In the genomic region with DNA sequence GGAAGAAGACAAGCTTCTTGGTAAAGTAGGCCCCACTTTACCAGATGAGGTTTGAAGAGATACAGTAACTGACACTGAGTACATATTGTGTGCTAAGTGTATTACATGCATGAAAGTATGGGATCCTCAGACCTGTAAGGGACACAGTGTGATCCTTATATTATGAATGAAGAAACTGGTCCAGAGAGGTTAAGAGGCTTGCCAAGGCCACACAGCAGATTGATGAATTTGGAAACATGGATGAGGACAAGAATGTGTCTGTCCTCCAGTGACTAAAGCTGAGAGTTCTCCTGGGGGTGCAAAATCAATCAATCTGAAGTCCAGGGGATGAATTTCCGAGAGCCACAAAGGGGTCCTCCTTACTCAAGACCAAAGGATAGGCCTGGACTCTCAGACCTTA, we compare ENCODE assay signal across 19 cellular contexts.
"Had no signal": no experiment of that assay in that cellular context is flagged by ENCODE, and none has a peak within 500 bp of the region (broad histone marks: within the 10 kb centered on the region; RNA-seq: fewer than 3 reads in every experiment).

No MANE protein-coding gene starts in this region.

- H3K4me2 ChIP-seq: smooth muscle cell had no signal

- H3K36me3 ChIP-seq: esophagus muscularis mucosa, heart left ventricle, sigmoid colon, thoracic aorta had no signal

- H3K9me3 ChIP-seq: esophagus muscularis mucosa, heart left ventricle, sigmoid colon, thoracic aorta had no signal

- H3K27me3 ChIP-seq: sigmoid colon had no signal

- ATAC-seq: heart left ventricle, left cardiac atrium had no signal

- H3K4me1 ChIP-seq: esophagus muscularis mucosa, heart left ventricle, sigmoid colon had no signal

- H3K4me3 ChIP-seq: coronary artery, esophagus muscularis mucosa, heart left ventricle, sigmoid colon, smooth muscle cell, thoracic aorta had no signal

- H3K27ac ChIP-seq: coronary artery, esophagus muscularis mucosa, heart left ventricle, sigmoid colon, thoracic aorta had no signal

- DNase-seq: activated CD4-positive, alpha-beta T cell treated with anti-CD3 and anti-CD28 coated beads for 4 hours; activated CD4-positive, alpha-beta T cell treated with anti-CD3 and anti-CD28 coated beads, Interleukin-2, amount 50 U/mL, for 48 hours; activated CD4-positive, CD25-positive, alpha-beta regulatory T cell; activated naive CD4-positive, alpha-beta T cell treated with Interleukin-2 at 50 U/mL for 16 hours; activated naive CD8-positive, alpha-beta T cell treated with anti-CD3 and anti-CD28 coated beads for 36 hours; activated T-cell treated with anti-CD3 and anti-CD28 coated beads, Interleukin-2, amount 50 U/mL, for 48 hours; cerebellar nuclear complex; heart left ventricle; left cardiac atrium; naive B cell; retina; sigmoid colon; stimulated activated CD4-positive, alpha-beta T cell treated with anti-CD3 and anti-CD28 coated beads, Interleukin-15, amount 100 ng/mL, for 24 hours; stimulated activated naive CD4-positive, alpha-beta T cell; T-helper 2 cell had no signal
